Comparison of ENCODE assay signal across 1 cellular context in genomic region chr22:31346733-31347250, GRCh38.
A peak's percentile ranks its signal among the peaks of the same experiment; 100 is the strongest.
TF ChIP-seq lines count a peak whose summit lies in the region.

No MANE protein-coding gene starts in this region.

TF ChIP-seq in HepG2, 621 proteins besides CTCF, POLR2A, EP300 and RAD21 (continued from another document):
- TF ChIP-seq TFE3 (CRISPR knock-in tag; IDR thresholded peaks at IDR 0.05) (no peak), ONECUT2 (CRISPR knock-in tag; IDR thresholded peaks at IDR 0.05) (peak; percentile 90), ZNF546 (CRISPR knock-in tag; conservative IDR thresholded peaks at IDR 0.05) (no peak), ATM (IDR thresholded peaks at IDR 0.05; ENCODE audit: borderline replicate concordance) (no peak), ZNF772 (CRISPR knock-in tag; IDR thresholded peaks at IDR 0.05) (no peak), SAFB2 (CRISPR knock-in tag; IDR thresholded peaks at IDR 0.05; ENCODE audit: borderline replicate concordance, low read depth) (no peak), ZNF629 (CRISPR knock-in tag; conservative IDR thresholded peaks at IDR 0.05) (no peak), SOX6 (IDR thresholded peaks at IDR 0.05) (no peak), SOX6 (CRISPR knock-in tag; IDR thresholded peaks at IDR 0.05) (no peak; the same call in 1 of the 2 replicates), ZNF225 (CRISPR knock-in tag; IDR thresholded peaks at IDR 0.05) (no peak), ZNF34 (CRISPR knock-in tag; IDR thresholded peaks at IDR 0.05; ENCODE audit: borderline replicate concordance) (no peak), ZNF331 (CRISPR knock-in tag; IDR thresholded peaks at IDR 0.05) (no peak), POGZ (CRISPR knock-in tag; IDR thresholded peaks at IDR 0.05) (0 out of 2 replicates have a peak, but pooled peaks have one; percentile 39), ZNF550 (CRISPR knock-in tag; IDR thresholded peaks at IDR 0.05; ENCODE audit: borderline replicate concordance) (no peak), ZNF878 (CRISPR knock-in tag; IDR thresholded peaks at IDR 0.05) (no peak), LCORL (IDR thresholded peaks at IDR 0.05) (no peak), LCORL (CRISPR knock-in tag; IDR thresholded peaks at IDR 0.05) (no peak), RAD51 (IDR thresholded peaks at IDR 0.05; ENCODE audit: borderline replicate concordance) (no peak), SKIL (CRISPR knock-in tag; IDR thresholded peaks at IDR 0.05; ENCODE audit: borderline replicate concordance) (no peak), ZNF503 (CRISPR knock-in tag; IDR thresholded peaks at IDR 0.05) (no peak), IKZF5 (CRISPR knock-in tag; IDR thresholded peaks at IDR 0.05) (no peak), SRSF1 (optimal IDR thresholded peaks at IDR 0.05; ENCODE audit: low read depth, low read length) (peak; percentile 99), NR2F2 (IDR thresholded peaks at IDR 0.05; ENCODE audit: borderline replicate concordance, low read depth) (no peak), NR1H2 (CRISPR knock-in tag; IDR thresholded peaks at IDR 0.05; ENCODE audit: borderline replicate concordance, low read depth) (no peak), CENPBD1 (CRISPR knock-in tag; IDR thresholded peaks at IDR 0.05; ENCODE audit: borderline replicate concordance, low read depth) (no peak), ZNF616 (CRISPR knock-in tag; IDR thresholded peaks at IDR 0.05; ENCODE audit: low read depth) (no peak), TEAD2 (CRISPR knock-in tag; IDR thresholded peaks at IDR 0.05) (no peak), ZNF549 (CRISPR knock-in tag; IDR thresholded peaks at IDR 0.05) (no peak), ZNF570 (CRISPR knock-in tag; IDR thresholded peaks at IDR 0.05; ENCODE audit: borderline replicate concordance) (no peak), HNF4A (CRISPR knock-in tag; IDR thresholded peaks at IDR 0.05) (peak; percentile 13; the same call in 1 of the 2 replicates), PRDM4 (CRISPR knock-in tag; IDR thresholded peaks at IDR 0.05; ENCODE audit: borderline replicate concordance) (no peak; the same call in 1 of the 2 replicates), RNF219 (CRISPR knock-in tag; IDR thresholded peaks at IDR 0.05) (no peak), SMAD3 (CRISPR knock-in tag; IDR thresholded peaks at IDR 0.05) (no peak; the same call in 1 of the 2 replicates), MATR3 (CRISPR knock-in tag; IDR thresholded peaks at IDR 0.05) (no peak), MXD1 (CRISPR knock-in tag; IDR thresholded peaks at IDR 0.05) (no peak), SIX1 (CRISPR knock-in tag; IDR thresholded peaks at IDR 0.05; ENCODE audit: borderline replicate concordance) (no peak), ZFP37 (CRISPR knock-in tag; IDR thresholded peaks at IDR 0.05; ENCODE audit: borderline replicate concordance) (no peak), HMGXB3 (CRISPR knock-in tag; IDR thresholded peaks at IDR 0.05; ENCODE audit: borderline replicate concordance) (peak; percentile 70; the same call in 1 of the 2 replicates), ZNF24 (IDR thresholded peaks at IDR 0.05) (no peak), HIC2 (CRISPR knock-in tag; IDR thresholded peaks at IDR 0.05; ENCODE audit: low read depth) (no peak), ZNF224 (CRISPR knock-in tag; IDR thresholded peaks at IDR 0.05) (no peak), SP5 (CRISPR knock-in tag; IDR thresholded peaks at IDR 0.05; ENCODE audit: borderline replicate concordance, low read depth) (0 out of 2 replicates have a peak, but pooled peaks have one; percentile 17)
